In genomic region chr22:23787910-23788309, GRCh38 we compare ENCODE assay signal across 1 cellular context.
A peak's percentile ranks its signal among the peaks of the same experiment; 100 is the strongest.
TF ChIP-seq lines count a peak whose summit lies in the region.

No MANE protein-coding gene starts in this region.

TF ChIP-seq in HepG2, 621 proteins besides CTCF, POLR2A, EP300 and RAD21:
- TF ChIP-seq STAG1 (CRISPR knock-in tag; IDR thresholded peaks at IDR 0.05) (no peak), ZNF350 (CRISPR knock-in tag; IDR thresholded peaks at IDR 0.05; ENCODE audit: borderline replicate concordance, low read depth) (0 out of 2 replicates have a peak, but pooled peaks have one; percentile 7), AHDC1 (CRISPR knock-in tag; IDR thresholded peaks at IDR 0.05; ENCODE audit: borderline replicate concordance) (0 out of 2 replicates have a peak, but pooled peaks have one; percentile 23), THYN1 (CRISPR knock-in tag; IDR thresholded peaks at IDR 0.05; ENCODE audit: borderline replicate concordance, low read depth) (no peak), ZNF878 (CRISPR knock-in tag; IDR thresholded peaks at IDR 0.05) (no peak), ZNF33A (CRISPR knock-in tag; IDR thresholded peaks at IDR 0.05; ENCODE audit: borderline replicate concordance) (0 out of 2 replicates have a peak, but pooled peaks have one; percentile 73), ZNF652 (CRISPR knock-in tag; IDR thresholded peaks at IDR 0.05; ENCODE audit: borderline replicate concordance, low read depth) (peak; percentile 50; the same call in 1 of the 2 replicates)
- TF ChIP-seq, protein P1, sequence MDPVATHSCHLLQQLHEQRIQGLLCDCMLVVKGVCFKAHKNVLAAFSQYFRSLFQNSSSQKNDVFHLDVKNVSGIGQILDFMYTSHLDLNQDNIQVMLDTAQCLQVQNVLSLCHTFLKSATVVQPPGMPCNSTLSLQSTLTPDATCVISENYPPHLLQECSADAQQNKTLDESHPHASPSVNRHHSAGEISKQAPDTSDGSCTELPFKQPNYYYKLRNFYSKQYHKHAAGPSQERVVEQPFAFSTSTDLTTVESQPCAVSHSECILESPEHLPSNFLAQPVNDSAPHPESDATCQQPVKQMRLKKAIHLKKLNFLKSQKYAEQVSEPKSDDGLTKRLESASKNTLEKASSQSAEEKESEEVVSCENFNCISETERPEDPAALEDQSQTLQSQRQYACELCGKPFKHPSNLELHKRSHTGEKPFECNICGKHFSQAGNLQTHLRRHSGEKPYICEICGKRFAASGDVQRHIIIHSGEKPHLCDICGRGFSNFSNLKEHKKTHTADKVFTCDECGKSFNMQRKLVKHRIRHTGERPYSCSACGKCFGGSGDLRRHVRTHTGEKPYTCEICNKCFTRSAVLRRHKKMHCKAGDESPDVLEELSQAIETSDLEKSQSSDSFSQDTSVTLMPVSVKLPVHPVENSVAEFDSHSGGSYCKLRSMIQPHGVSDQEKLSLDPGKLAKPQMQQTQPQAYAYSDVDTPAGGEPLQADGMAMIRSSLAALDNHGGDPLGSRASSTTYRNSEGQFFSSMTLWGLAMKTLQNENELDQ (CRISPR knock-in tag; IDR thresholded peaks at IDR 0.05; ENCODE audit: borderline replicate concordance) = no peak
TF ChIP-seq in HepG2: peak in this region for 4.
